1 cellular context compared by ENCODE assay signal in genomic region chr6:3209114-3210023, GRCh38.
TF ChIP-seq lines count a peak whose summit lies in the region.

No MANE protein-coding gene starts in this region.

TF ChIP-seq in HepG2, 621 proteins besides CTCF, POLR2A, EP300 and RAD21 (continued from another document and continues in another):
- TF ChIP-seq ZBTB7B (CRISPR knock-in tag; IDR thresholded peaks at IDR 0.05) (no peak), HMGXB3 (CRISPR knock-in tag; IDR thresholded peaks at IDR 0.05; ENCODE audit: borderline replicate concordance) (no peak), ZNF841 (CRISPR knock-in tag; IDR thresholded peaks at IDR 0.05; ENCODE audit: borderline replicate concordance) (no peak), AHR (CRISPR knock-in tag; IDR thresholded peaks at IDR 0.05) (no peak), ZSCAN29 (CRISPR knock-in tag; conservative IDR thresholded peaks at IDR 0.05) (no peak), ZKSCAN1 (IDR thresholded peaks at IDR 0.05; ENCODE audit: low read length) (no peak), YY1 (IDR thresholded peaks at IDR 0.05; ENCODE audit: insufficient read depth, insufficient replicate concordance, low read depth, low read length) (peak; percentile 11), ZNF737 (CRISPR knock-in tag; IDR thresholded peaks at IDR 0.05; ENCODE audit: borderline replicate concordance) (no peak), ZBTB42 (CRISPR knock-in tag; IDR thresholded peaks at IDR 0.05) (no peak), TEAD3 (CRISPR knock-in tag; optimal IDR thresholded peaks at IDR 0.05; ENCODE audit: borderline replicate concordance) (no peak), RFX5 (IDR thresholded peaks at IDR 0.05; ENCODE audit: low read depth, low read length) (no peak), SALL2 (CRISPR knock-in tag; IDR thresholded peaks at IDR 0.05) (no peak), MYC (CRISPR knock-in tag; IDR thresholded peaks at IDR 0.05; ENCODE audit: borderline replicate concordance) (no peak), ZNF703 (CRISPR knock-in tag; IDR thresholded peaks at IDR 0.05; ENCODE audit: borderline replicate concordance) (no peak), ZNF615 (CRISPR knock-in tag; IDR thresholded peaks at IDR 0.05; ENCODE audit: borderline replicate concordance) (no peak), ZNF382 (CRISPR knock-in tag; IDR thresholded peaks at IDR 0.05; ENCODE audit: borderline replicate concordance) (no peak), GATAD2A (CRISPR knock-in tag; IDR thresholded peaks at IDR 0.05) (peak; percentile 35; the same call in 1 of the 2 replicates), ZNF292 (CRISPR knock-in tag; IDR thresholded peaks at IDR 0.05; ENCODE audit: borderline replicate concordance, low read depth) (peak; percentile 50; the same call in 1 of the 2 replicates), KLF15 (CRISPR knock-in tag; IDR thresholded peaks at IDR 0.05; ENCODE audit: borderline replicate concordance) (no peak), SMARCE1 (IDR thresholded peaks at IDR 0.05; ENCODE audit: borderline replicate concordance) (no peak), ZNF629 (CRISPR knock-in tag; conservative IDR thresholded peaks at IDR 0.05) (no peak), MIXL1 (CRISPR knock-in tag; IDR thresholded peaks at IDR 0.05) (no peak), ZNF670 (CRISPR knock-in tag; IDR thresholded peaks at IDR 0.05; ENCODE audit: borderline replicate concordance) (no peak), MBD4 (IDR thresholded peaks at IDR 0.05; ENCODE audit: borderline replicate concordance, low read length) (no peak), ZNF558 (CRISPR knock-in tag; IDR thresholded peaks at IDR 0.05; ENCODE audit: borderline replicate concordance) (no peak), ATF4 (CRISPR knock-in tag; IDR thresholded peaks at IDR 0.05) (peak in 1 of 2 experiments; percentile 70; a peak in 1 of 4 replicates), ZNF430 (CRISPR knock-in tag; IDR thresholded peaks at IDR 0.05) (no peak), NBN (conservative IDR thresholded peaks at IDR 0.05) (no peak), ZZZ3 (CRISPR knock-in tag; IDR thresholded peaks at IDR 0.05; ENCODE audit: borderline replicate concordance) (no peak), ZNF781 (CRISPR knock-in tag; IDR thresholded peaks at IDR 0.05; ENCODE audit: borderline replicate concordance, not compliant biosample characterization) (no peak), ZNF205 (CRISPR knock-in tag; IDR thresholded peaks at IDR 0.05) (no peak), PBX2 (CRISPR knock-in tag; IDR thresholded peaks at IDR 0.05) (no peak), SALL1 (CRISPR knock-in tag; IDR thresholded peaks at IDR 0.05) (peak; percentile 40; the same call in 1 of the 2 replicates), ZNF687 (CRISPR knock-in tag; IDR thresholded peaks at IDR 0.05) (peak; percentile 40; the same call in 1 of the 2 replicates), SAP130 (CRISPR knock-in tag; IDR thresholded peaks at IDR 0.05; ENCODE audit: low read depth) (peak; percentile 73), REXO4 (CRISPR knock-in tag; IDR thresholded peaks at IDR 0.05; ENCODE audit: borderline replicate concordance) (no peak), TSC22D2 (CRISPR knock-in tag; IDR thresholded peaks at IDR 0.05; ENCODE audit: borderline replicate concordance) (no peak), SP1 (IDR thresholded peaks at IDR 0.05) (no peak), SP1 (CRISPR knock-in tag; IDR thresholded peaks at IDR 0.05) (no peak), ELF3 (CRISPR knock-in tag; IDR thresholded peaks at IDR 0.05) (peak; percentile 52), ZNF234 (CRISPR knock-in tag; conservative IDR thresholded peaks at IDR 0.05) (no peak), MAFK (conservative IDR thresholded peaks at IDR 0.05 in 1 of 2, IDR thresholded peaks at IDR 0.05 in 1 of 2; ENCODE audit: low read length in 2 of 2) (peak; percentile 51 to 77; a peak in 3 of 4 replicates), GABPA (IDR thresholded peaks at IDR 0.05; ENCODE audit: low read depth, low read length) (no peak), GABPA (CRISPR knock-in tag; IDR thresholded peaks at IDR 0.05; ENCODE audit: low read depth) (peak; percentile 41), FOXO1 (CRISPR knock-in tag; IDR thresholded peaks at IDR 0.05) (no peak), DNMT1 (CRISPR knock-in tag; IDR thresholded peaks at IDR 0.05) (no peak), IRF2 (CRISPR knock-in tag; IDR thresholded peaks at IDR 0.05) (no peak), U2AF2 (IDR thresholded peaks at IDR 0.05; ENCODE audit: low read depth, low read length) (no peak), ZNF136 (CRISPR knock-in tag; IDR thresholded peaks at IDR 0.05; ENCODE audit: low read depth) (no peak), NCOA2 (CRISPR knock-in tag; IDR thresholded peaks at IDR 0.05) (no peak)
- TF ChIP-seq, protein P1, sequence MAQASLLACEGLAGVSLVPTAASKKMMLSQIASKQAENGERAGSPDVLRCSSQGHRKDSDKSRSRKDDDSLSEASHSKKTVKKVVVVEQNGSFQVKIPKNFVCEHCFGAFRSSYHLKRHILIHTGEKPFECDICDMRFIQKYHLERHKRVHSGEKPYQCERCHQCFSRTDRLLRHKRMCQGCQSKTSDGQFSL (CRISPR knock-in tag; IDR thresholded peaks at IDR 0.05) = no peak
- TF ChIP-seq, protein P2, sequence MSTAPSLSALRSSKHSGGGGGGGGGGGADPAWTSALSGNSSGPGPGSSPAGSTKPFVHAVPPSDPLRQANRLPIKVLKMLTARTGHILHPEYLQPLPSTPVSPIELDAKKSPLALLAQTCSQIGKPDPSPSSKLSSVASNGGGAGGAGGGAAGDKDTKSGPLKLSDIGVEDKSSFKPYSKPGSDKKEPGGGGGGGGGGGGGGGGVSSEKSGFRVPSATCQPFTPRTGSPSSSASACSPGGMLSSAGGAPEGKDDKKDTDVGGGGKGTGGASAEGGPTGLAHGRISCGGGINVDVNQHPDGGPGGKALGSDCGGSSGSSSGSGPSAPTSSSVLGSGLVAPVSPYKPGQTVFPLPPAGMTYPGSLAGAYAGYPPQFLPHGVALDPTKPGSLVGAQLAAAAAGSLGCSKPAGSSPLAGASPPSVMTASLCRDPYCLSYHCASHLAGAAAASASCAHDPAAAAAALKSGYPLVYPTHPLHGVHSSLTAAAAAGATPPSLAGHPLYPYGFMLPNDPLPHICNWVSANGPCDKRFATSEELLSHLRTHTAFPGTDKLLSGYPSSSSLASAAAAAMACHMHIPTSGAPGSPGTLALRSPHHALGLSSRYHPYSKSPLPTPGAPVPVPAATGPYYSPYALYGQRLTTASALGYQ (CRISPR knock-in tag; IDR thresholded peaks at IDR 0.05) = no peak
- TF ChIP-seq, protein P3, sequence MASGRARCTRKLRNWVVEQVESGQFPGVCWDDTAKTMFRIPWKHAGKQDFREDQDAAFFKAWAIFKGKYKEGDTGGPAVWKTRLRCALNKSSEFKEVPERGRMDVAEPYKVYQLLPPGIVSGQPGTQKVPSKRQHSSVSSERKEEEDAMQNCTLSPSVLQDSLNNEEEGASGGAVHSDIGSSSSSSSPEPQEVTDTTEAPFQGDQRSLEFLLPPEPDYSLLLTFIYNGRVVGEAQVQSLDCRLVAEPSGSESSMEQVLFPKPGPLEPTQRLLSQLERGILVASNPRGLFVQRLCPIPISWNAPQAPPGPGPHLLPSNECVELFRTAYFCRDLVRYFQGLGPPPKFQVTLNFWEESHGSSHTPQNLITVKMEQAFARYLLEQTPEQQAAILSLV (CRISPR knock-in tag; IDR thresholded peaks at IDR 0.05; ENCODE audit: borderline replicate concordance) = no peak
- TF ChIP-seq, protein P4, sequence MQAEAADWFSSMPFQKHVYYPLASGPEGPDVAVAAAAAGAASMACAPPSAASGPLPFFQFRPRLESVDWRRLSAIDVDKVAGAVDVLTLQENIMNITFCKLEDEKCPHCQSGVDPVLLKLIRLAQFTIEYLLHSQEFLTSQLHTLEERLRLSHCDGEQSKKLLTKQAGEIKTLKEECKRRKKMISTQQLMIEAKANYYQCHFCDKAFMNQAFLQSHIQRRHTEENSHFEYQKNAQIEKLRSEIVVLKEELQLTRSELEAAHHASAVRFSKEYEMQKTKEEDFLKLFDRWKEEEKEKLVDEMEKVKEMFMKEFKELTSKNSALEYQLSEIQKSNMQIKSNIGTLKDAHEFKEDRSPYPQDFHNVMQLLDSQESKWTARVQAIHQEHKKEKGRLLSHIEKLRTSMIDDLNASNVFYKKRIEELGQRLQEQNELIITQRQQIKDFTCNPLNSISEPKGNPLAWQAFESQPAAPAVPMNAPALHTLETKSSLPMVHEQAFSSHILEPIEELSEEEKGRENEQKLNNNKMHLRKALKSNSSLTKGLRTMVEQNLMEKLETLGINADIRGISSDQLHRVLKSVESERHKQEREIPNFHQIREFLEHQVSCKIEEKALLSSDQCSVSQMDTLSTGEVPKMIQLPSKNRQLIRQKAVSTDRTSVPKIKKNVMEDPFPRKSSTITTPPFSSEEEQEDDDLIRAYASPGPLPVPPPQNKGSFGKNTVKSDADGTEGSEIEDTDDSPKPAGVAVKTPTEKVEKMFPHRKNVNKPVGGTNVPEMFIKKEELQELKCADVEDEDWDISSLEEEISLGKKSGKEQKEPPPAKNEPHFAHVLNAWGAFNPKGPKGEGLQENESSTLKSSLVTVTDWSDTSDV (CRISPR knock-in tag; IDR thresholded peaks at IDR 0.05) = no peak
- TF ChIP-seq, protein P5, sequence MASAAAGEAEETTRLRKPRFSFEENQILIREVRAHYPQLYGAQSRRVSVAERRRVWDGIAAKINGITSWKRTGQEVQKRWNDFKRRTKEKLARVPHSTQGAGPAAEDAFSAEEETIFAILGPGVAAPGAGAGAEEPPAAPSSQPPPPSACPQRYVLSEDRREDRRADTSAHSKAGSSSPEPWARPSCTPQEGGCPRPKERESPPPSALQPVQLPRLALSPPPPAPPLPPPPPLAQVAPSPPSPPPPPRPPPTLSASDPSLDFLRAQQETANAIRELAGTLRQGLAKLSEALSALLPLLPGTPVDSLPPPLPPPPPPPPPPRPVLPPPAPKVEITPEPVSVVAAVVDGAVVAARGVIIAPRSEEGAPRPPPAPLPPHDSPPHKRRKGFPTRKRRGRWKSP (CRISPR knock-in tag; IDR thresholded peaks at IDR 0.05) = 0 out of 2 replicates have a peak, but pooled peaks have one; percentile 40
